ENCODE assay signal across 8 cellular contexts in the genomic region with DNA sequence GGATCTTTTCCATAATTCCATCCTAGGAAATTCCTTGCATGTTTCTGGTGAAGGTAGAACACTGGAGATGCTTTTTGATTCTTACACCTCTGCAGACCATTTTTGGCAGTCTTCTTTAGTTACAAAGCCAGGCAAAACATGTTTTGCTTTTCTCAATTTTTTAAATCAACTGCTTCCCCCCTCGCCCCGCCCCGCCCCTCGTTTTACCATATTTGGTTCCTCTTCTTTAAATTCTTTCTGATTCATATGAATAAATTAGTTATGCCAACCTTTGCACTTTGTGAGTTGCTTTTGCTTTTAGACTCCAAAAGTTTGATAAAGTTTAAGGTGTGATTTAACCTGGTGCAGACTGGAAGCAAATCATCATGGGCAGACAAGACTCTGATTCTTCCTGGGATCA.
DNase-seq lines count a peak whose midpoint lies in the region; ATAC-seq and TF ChIP-seq lines count a peak whose summit lies in the region.

No MANE protein-coding gene starts in this region.

- peak overlapping the region; percentile 89 for H2AFZ ChIP-seq in parathyroid adenoma

- no peaks in the 10 kb centered on the region for H3K79me2 ChIP-seq in parathyroid adenoma

- intact Hi-C loops in dorsolateral prefrontal cortex (cut with DNase I), result loop anchor here (5.0 to 10.0 kb wide), 9 partner anchors 67 to 1856 kb away; a partner anchor contains a TSS

- H4K20me1 ChIP-seq in BLaER1 treated with 17β-estradiol and CSF1 and Interleukin-3, amounts not matched to agents 10 nM and 100 nM, result peaks cover 6 to 20% (median 20%) of the 10 kb centered on the region in 11 experiments; a peak in 12 of 22 replicates

- H3K27me3 ChIP-seq in BLaER1 treated with 17β-estradiol and CSF1 and Interleukin-3, amounts not matched to agents 10 nM and 100 nM, result no peaks in the 10 kb centered on the region
- H3K27me3 ChIP-seq in dorsolateral prefrontal cortex, result no peaks in the 10 kb centered on the region
- no peaks in the 10 kb centered on the region for H3K27me3 ChIP-seq in parathyroid adenoma (ENCODE audit: control insufficient read depth, insufficient read depth, low read length)

- H3K4me2 ChIP-seq in BLaER1 treated with 17β-estradiol and CSF1 and Interleukin-3, amounts not matched to agents 10 nM and 100 nM, result peak overlapping the region; percentile 77 to 97 (median 92)
- peak overlapping the region; percentile 61 for H3K4me2 ChIP-seq in parathyroid adenoma (ENCODE audit: low read length)

- ATAC-seq in GM21825 (IDR thresholded peaks at IDR 0.05; ENCODE audit: unreplicated experiment) (no peak), GM21528 (IDR thresholded peaks at IDR 0.05; ENCODE audit: low FRiP score, unreplicated experiment) (no peak)

- peak overlapping the region; percentile 76 to 91 (median 86) for H3K4me3 ChIP-seq in BLaER1 treated with 17β-estradiol and CSF1 and Interleukin-3, amounts not matched to agents 10 nM and 100 nM
- H3K4me3 ChIP-seq in dorsolateral prefrontal cortex (peak overlapping the region; percentile 55 to 100 (median 92)), parathyroid adenoma (ENCODE audit: low read depth, low read length) (peak overlapping the region; percentile 56)

- H3K36me3 ChIP-seq in BLaER1 treated with 17β-estradiol and CSF1 and Interleukin-3, amounts not matched to agents 10 nM and 100 nM, result no peaks in the 10 kb centered on the region
- H3K36me3 ChIP-seq in parathyroid adenoma (ENCODE audit: control insufficient read depth, insufficient read depth, low read length), result no peaks in the 10 kb centered on the region

- H3K27ac Mint-ChIP-seq in T-helper 2 cell treated with Interferon-gamma antibody and Interleukin-4, amounts not matched to agents 5 μg/mL and 100 μg/mL, for 36 hours, result peak overlapping the region; percentile 96

- peak overlapping the region; percentile 89 for H3K4me3 Mint-ChIP-seq in T-helper 2 cell treated with Interferon-gamma antibody and Interleukin-4, amounts not matched to agents 5 μg/mL and 100 μg/mL, for 36 hours

- peak overlapping the region; percentile 93 to 99 (median 97); a peak in 21 of 22 replicates for H3K9ac ChIP-seq in BLaER1 treated with 17β-estradiol and CSF1 and Interleukin-3, amounts not matched to agents 10 nM and 100 nM
- H3K9ac ChIP-seq in parathyroid adenoma, result no peak overlapping the region

- peak overlapping the region; percentile 91 to 100 (median 96); a peak in 21 of 22 replicates for H3K27ac ChIP-seq in BLaER1 treated with 17β-estradiol and CSF1 and Interleukin-3, amounts not matched to agents 10 nM and 100 nM
- H3K27ac ChIP-seq in dorsolateral prefrontal cortex (peak overlapping the region in 58 of 59 donors; percentile 8 to 100 (median 100)), parathyroid adenoma (peak overlapping the region; percentile 93)

- H3K36me3 Mint-ChIP-seq in T-helper 2 cell treated with Interferon-gamma antibody and Interleukin-4, amounts not matched to agents 5 μg/mL and 100 μg/mL, for 36 hours (ENCODE audit: low read depth), result peaks cover 2% of the 10 kb centered on the region

- H3K27me3 Mint-ChIP-seq in T-helper 2 cell treated with Interferon-gamma antibody and Interleukin-4, amounts not matched to agents 5 μg/mL and 100 μg/mL, for 36 hours (ENCODE audit: low read depth), result peaks cover 8% of the 10 kb centered on the region

- TF ChIP-seq CTCF in dorsolateral prefrontal cortex (IDR thresholded peaks at IDR 0.05 in 54 of 56, conservative IDR thresholded peaks at IDR 0.05 in 2 of 56; ENCODE audit: low read depth in 1 of 56, partially characterized antibody in 56 of 56) (no peak), parathyroid adenoma (IDR thresholded peaks at IDR 0.05) (no peak)

- H3K9me3 Mint-ChIP-seq in T-helper 2 cell treated with Interferon-gamma antibody and Interleukin-4, amounts not matched to agents 5 μg/mL and 100 μg/mL, for 36 hours, result no peaks in the 10 kb centered on the region

- DNase-seq in T-helper 2 cell treated with Interferon-gamma antibody and Interleukin-4, amounts not matched to agents 5 μg/mL and 100 μg/mL, for 36 hours (ENCODE audit: low spot score), result no peak
- no peak for DNase-seq in dorsolateral prefrontal cortex
- no peak for DNase-seq in activated gamma-delta T cell (lab: John Stamatoyannopoulos, UW)
- DNase-seq in NCI-H1092 (lab: John Stamatoyannopoulos, UW), result no peak

- H3K4me1 Mint-ChIP-seq in T-helper 2 cell treated with Interferon-gamma antibody and Interleukin-4, amounts not matched to agents 5 μg/mL and 100 μg/mL, for 36 hours (ENCODE audit: low read depth), result peaks cover 35% of the 10 kb centered on the region

- peaks cover 26 to 39% (median 31%) of the 10 kb centered on the region in 10 experiments for H3K4me1 ChIP-seq in BLaER1 treated with 17β-estradiol and CSF1 and Interleukin-3, amounts not matched to agents 10 nM and 100 nM
- peaks cover 9% of the 10 kb centered on the region for H3K4me1 ChIP-seq in parathyroid adenoma

- H3K9me3 ChIP-seq in BLaER1 treated with 17β-estradiol and CSF1 and Interleukin-3, amounts not matched to agents 10 nM and 100 nM (replicated peaks in 1 of 11), result no peaks in the 10 kb centered on the region
- no peaks in the 10 kb centered on the region for H3K9me3 ChIP-seq in parathyroid adenoma (ENCODE audit: control insufficient read depth, low read length)
